In genomic region chr22:23892626-23893445, GRCh38 we compare ENCODE assay signal across 1 cellular context.
TF ChIP-seq lines count a peak whose summit lies in the region.

No MANE protein-coding gene starts in this region.

TF ChIP-seq in GM23338, 12 proteins besides CTCF, POLR2A, EP300 and RAD21 (continued from another document):
- TF ChIP-seq, protein P1, sequence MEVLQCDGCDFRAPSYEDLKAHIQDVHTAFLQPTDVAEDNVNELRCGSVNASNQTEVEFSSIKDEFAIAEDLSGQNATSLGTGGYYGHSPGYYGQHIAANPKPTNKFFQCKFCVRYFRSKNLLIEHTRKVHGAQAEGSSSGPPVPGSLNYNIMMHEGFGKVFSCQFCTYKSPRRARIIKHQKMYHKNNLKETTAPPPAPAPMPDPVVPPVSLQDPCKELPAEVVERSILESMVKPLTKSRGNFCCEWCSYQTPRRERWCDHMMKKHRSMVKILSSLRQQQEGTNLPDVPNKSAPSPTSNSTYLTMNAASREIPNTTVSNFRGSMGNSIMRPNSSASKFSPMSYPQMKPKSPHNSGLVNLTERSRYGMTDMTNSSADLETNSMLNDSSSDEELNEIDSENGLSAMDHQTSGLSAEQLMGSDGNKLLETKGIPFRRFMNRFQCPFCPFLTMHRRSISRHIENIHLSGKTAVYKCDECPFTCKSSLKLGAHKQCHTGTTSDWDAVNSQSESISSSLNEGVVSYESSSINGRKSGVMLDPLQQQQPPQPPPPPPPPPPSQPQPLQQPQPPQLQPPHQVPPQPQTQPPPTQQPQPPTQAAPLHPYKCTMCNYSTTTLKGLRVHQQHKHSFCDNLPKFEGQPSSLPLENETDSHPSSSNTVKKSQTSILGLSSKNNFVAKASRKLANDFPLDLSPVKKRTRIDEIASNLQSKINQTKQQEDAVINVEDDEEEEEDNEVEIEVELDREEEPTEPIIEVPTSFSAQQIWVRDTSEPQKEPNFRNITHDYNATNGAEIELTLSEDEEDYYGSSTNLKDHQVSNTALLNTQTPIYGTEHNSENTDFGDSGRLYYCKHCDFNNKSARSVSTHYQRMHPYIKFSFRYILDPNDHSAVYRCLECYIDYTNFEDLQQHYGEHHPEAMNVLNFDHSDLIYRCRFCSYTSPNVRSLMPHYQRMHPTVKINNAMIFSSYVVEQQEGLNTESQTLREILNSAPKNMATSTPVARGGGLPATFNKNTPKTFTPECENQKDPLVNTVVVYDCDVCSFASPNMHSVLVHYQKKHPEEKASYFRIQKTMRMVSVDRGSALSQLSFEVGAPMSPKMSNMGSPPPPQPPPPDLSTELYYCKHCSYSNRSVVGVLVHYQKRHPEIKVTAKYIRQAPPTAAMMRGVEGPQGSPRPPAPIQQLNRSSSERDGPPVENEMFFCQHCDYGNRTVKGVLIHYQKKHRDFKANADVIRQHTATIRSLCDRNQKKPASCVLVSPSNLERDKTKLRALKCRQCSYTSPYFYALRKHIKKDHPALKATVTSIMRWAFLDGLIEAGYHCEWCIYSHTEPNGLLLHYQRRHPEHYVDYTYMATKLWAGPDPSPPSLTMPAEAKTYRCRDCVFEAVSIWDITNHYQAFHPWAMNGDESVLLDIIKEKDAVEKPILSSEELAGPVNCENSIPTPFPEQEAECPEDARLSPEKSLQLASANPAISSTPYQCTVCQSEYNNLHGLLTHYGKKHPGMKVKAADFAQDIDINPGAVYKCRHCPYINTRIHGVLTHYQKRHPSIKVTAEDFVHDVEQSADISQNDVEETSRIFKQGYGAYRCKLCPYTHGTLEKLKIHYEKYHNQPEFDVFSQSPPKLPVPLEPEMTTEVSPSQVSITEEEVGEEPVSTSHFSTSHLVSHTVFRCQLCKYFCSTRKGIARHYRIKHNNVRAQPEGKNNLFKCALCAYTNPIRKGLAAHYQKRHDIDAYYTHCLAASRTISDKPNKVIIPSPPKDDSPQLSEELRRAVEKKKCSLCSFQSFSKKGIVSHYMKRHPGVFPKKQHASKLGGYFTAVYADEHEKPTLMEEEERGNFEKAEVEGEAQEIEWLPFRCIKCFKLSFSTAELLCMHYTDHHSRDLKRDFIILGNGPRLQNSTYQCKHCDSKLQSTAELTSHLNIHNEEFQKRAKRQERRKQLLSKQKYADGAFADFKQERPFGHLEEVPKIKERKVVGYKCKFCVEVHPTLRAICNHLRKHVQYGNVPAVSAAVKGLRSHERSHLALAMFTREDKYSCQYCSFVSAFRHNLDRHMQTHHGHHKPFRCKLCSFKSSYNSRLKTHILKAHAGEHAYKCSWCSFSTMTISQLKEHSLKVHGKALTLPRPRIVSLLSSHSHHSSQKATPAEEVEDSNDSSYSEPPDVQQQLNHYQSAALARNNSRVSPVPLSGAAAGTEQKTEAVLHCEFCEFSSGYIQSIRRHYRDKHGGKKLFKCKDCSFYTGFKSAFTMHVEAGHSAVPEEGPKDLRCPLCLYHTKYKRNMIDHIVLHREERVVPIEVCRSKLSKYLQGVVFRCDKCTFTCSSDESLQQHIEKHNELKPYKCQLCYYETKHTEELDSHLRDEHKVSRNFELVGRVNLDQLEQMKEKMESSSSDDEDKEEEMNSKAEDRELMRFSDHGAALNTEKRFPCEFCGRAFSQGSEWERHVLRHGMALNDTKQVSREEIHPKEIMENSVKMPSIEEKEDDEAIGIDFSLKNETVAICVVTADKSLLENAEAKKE (CRISPR knock-in tag; IDR thresholded peaks at IDR 0.05) = no peak
